8 cellular contexts compared by ENCODE assay signal in the genomic region with DNA sequence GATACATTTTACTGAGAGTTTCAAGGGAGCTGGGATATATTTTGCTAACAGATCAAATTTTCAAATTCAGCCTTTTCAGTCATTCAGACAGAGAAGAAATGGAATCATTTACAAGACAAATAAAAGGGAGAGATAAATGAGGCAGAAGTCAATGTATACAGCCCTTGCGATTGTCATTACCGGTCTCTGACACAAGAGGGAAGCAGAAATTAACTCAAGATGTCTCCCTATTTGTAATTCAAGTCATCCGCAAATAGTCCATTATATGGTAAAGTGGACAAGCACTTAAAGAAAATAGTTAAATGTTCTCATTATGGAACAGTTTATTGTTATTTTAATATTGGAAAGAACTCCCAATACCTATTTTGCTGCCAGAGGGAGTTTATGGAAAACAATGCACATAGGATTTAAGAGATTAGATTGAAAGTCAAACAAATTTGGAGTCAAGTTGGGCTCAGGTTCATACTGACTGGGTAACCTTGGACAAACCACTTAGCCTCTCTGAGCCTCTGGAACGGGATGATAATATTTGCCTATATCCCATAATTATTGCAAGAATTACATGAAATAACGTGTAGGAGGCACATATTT.
DNase-seq lines count a peak whose midpoint lies in the region; TF ChIP-seq lines count a peak whose summit lies in the region.

No MANE protein-coding gene starts in this region.

- H3K36me3 ChIP-seq in GM23248 (ENCODE audit: low read depth) (no peaks in the 10 kb centered on the region), esophagus muscularis mucosa (no peaks in the 10 kb centered on the region)

- no peaks in the 10 kb centered on the region for H4K20me1 ChIP-seq in GM23248 (ENCODE audit: insufficient read depth)

- peaks cover 16% of the 10 kb centered on the region; the same call in 1 of the 2 replicates for H3K27me3 ChIP-seq in GM23248 (replicated peaks; ENCODE audit: insufficient read depth)
- H3K27me3 ChIP-seq in esophagus muscularis mucosa = peaks cover 0 to 14% (median 0%) of the 10 kb centered on the region in 4 donors

- in situ Hi-C loops in GM23248 (cut with MboI) = loop anchor here (25.0 kb wide), 1 partner anchor 743 kb away; the partner anchor contains the start of gene SFMBT2

- no peaks in the 10 kb centered on the region for H3K79me2 ChIP-seq in GM23248 (ENCODE audit: insufficient read depth)

- no peak overlapping the region for H2AFZ ChIP-seq in GM23248

- peaks cover 32% of the 10 kb centered on the region for H3K27me3 Mint-ChIP-seq in progenitor cell of endocrine pancreas

- no peak overlapping the region for H3K9ac ChIP-seq in GM23248

- intact Hi-C loops in esophagus muscularis mucosa (cut with DNase I) = loop anchor here (5.0 kb wide), 1 partner anchor 252 kb away; no protein-coding TSS in a partner anchor

- no peaks in the 10 kb centered on the region for H3K36me3 Mint-ChIP-seq in progenitor cell of endocrine pancreas (ENCODE audit: insufficient read depth)

- H3K27ac ChIP-seq in C4-2B (no peak overlapping the region), GM23248 (no peak overlapping the region), esophagus muscularis mucosa (replicated peaks in 1 of 4) (no peak overlapping the region), coronary artery (no peak overlapping the region)

- TF ChIP-seq POLR2A in esophagus muscularis mucosa (IDR thresholded peaks at IDR 0.05; ENCODE audit: low read depth) = no peak

- H3K9me2 ChIP-seq in GM23248 (ENCODE audit: insufficient read depth) = no peaks in the 10 kb centered on the region

- DNase-seq in GM23248 = peak; percentile 68
- peak; percentile 71 for DNase-seq in RKO (ENCODE audit: low spot score)
- DNase-seq in esophagus muscularis mucosa (ENCODE audit: extremely low spot score) = no peak
- DNase-seq in progenitor cell of endocrine pancreas (ENCODE audit: low spot score, unreplicated experiment) = no peak
- no peak for DNase-seq in coronary artery (ENCODE audit: low spot score)
- DNase-seq in NCI-H1436 treated with DMSO at 0.1 percent for 48 hours (lab: John Stamatoyannopoulos, UW) = no peak
- no peak for DNase-seq in activated CD4-positive, alpha-beta T cell treated with anti-CD3 and anti-CD28 coated beads, Interleukin-2, amount 50 U/mL, for 1 hour

- H3K27ac Mint-ChIP-seq in progenitor cell of endocrine pancreas = no peak overlapping the region

- no peak for TF ChIP-seq EP300 in esophagus muscularis mucosa (IDR thresholded peaks at IDR 0.05)

- H3K4me2 ChIP-seq in GM23248 (ENCODE audit: unreplicated experiment) = no peak overlapping the region

- H3K4me3 Mint-ChIP-seq in progenitor cell of endocrine pancreas (ENCODE audit: low read depth) = no peak overlapping the region

- no peaks in the 10 kb centered on the region for H3K9me3 Mint-ChIP-seq in progenitor cell of endocrine pancreas (ENCODE audit: low read depth)

- no peaks in the 10 kb centered on the region for H3F3A ChIP-seq in GM23248 (ENCODE audit: insufficient read depth)

- 2 to 3% methylated on average over 5 of the region's 5 CpGs for WGBS in GM23248 (ENCODE audit: low coverage in 1 of 2, low lambda C conversion rate in 2 of 2, missing lambda C conversion rate in 2 of 2), 2 experiments
- WGBS in esophagus muscularis mucosa = 37% methylated on average over 5 of the region's 5 CpGs

- TF ChIP-seq CTCF in C4-2B (conservative IDR thresholded peaks at IDR 0.05) (peak; percentile 74), esophagus muscularis mucosa (IDR thresholded peaks at IDR 0.05) (peak; percentile 48 to 65 (median 55)), progenitor cell of endocrine pancreas (IDR thresholded peaks at IDR 0.05; ENCODE audit: unreplicated experiment) (peak; percentile 67), coronary artery (IDR thresholded peaks at IDR 0.05) (no peak)

- H3K4me3 ChIP-seq in GM23248 (no peak overlapping the region), esophagus muscularis mucosa (no peak overlapping the region), coronary artery (no peak overlapping the region)

- peaks cover 2% of the 10 kb centered on the region for H3K4me1 Mint-ChIP-seq in progenitor cell of endocrine pancreas (ENCODE audit: low read depth)

- H3K4me1 ChIP-seq in GM23248 (ENCODE audit: insufficient read depth) = no peaks in the 10 kb centered on the region
- peaks cover 0 to 4% (median 0%) of the 10 kb centered on the region in 4 donors for H3K4me1 ChIP-seq in esophagus muscularis mucosa

- H3K9me3 ChIP-seq in GM23248 (ENCODE audit: low read depth) (no peaks in the 10 kb centered on the region), esophagus muscularis mucosa (no peaks in the 10 kb centered on the region)

Comparison
In these comparisons a context has a peak if more than half of its experiments do, and no peak if none do; other contexts are left out.
1. DNase-seq: peak in GM23248 (single experiment) and RKO (single experiment); none in esophagus muscularis mucosa (single experiment), progenitor cell of endocrine pancreas (single experiment), coronary artery (single experiment), NCI-H1436 treated with DMSO at 0.1 percent for 48 hours (single experiment) and activated CD4-positive, alpha-beta T cell treated with anti-CD3 and anti-CD28 coated beads, Interleukin-2, amount 50 U/mL, for 1 hour (single experiment).